9 cellular contexts compared by ENCODE assay signal in the genomic region with DNA sequence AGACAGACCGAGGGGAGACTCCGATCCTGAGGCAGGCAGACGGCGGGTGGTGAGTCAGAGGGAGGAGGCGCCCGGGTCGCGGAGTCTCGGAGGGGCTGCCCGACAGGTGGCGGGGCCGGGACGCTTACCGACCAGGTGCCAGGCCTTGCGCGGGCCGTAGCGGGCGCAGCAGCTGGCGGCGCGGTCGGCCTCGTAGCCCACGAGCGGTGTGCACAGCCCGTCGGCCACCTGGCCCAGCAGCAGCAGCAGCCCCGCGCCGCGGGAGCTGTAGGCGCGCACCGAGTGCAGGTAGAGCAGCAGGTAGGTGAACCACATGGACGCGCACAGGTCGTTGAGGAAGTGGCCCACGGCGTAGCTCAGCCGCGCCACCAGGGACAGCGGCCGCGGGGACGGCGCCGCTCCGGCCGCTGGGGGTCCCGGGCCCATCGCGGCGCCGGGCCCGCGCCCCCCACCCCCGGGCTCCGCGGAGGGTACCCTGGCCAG. TPM values are rescaled to one million over a fixed set of nuclear protein-coding genes. Genes with fewer than 3 reads are reported as not detected.
A peak's percentile ranks its signal among the peaks of the same experiment; 100 is the strongest.
DNase-seq lines count a peak whose midpoint lies in the region; ATAC-seq and TF ChIP-seq lines count a peak whose summit lies in the region.
"Had no signal": no experiment of that assay in that cellular context is flagged by ENCODE, and none has a peak within 500 bp of the region (broad histone marks: within the 10 kb centered on the region; RNA-seq: fewer than 3 reads in every experiment).

No MANE protein-coding gene starts in this region.

- H3K36me3 ChIP-seq in CD8-positive, alpha-beta T cell (ENCODE audit: insufficient read depth, low read length), result no peaks in the 10 kb centered on the region
- H3K36me3 ChIP-seq in MG63, result no peaks in the 10 kb centered on the region
- H3K36me3 ChIP-seq in esophagus (ENCODE audit: control insufficient read depth in 2 of 2, insufficient read depth in 2 of 2, low read length in 1 of 2), result no peaks in the 10 kb centered on the region
- H3K36me3 ChIP-seq in neutrophil, result no peaks in the 10 kb centered on the region
- no peaks in the 10 kb centered on the region for H3K36me3 ChIP-seq in upper lobe of left lung

- peak in 6 of 7 experiments; percentile 29 to 74 (median 69) for DNase-seq in CD8-positive, alpha-beta T cell
- peak; percentile 47 for DNase-seq in MG63
- peak; percentile 74 for DNase-seq in activated CD8-positive, alpha-beta memory T cell treated with anti-CD3 and anti-CD28 coated beads, Interleukin-2, amount 10 ng/mL, durations not matched to agents 7 days and 5 days
- peak; percentile 49 to 90 for DNase-seq in upper lobe of left lung
- no peak for DNase-seq in NCI-H1105 (lab: John Stamatoyannopoulos, UW)

- POLR2A ChIA-PET in CD8-positive, alpha-beta T cell (lab: Charles Lee), result interaction anchor here (1.0 to 1.8 kb wide), 7 partner anchors 12 to 62 kb away, joined by 3 to 6 read pairs (median 3); partner anchors contain the start of genes FZR1, GIPC3 and HMG20B

- H3K27me3 Mint-ChIP-seq in CD8-positive, alpha-beta T cell (ENCODE audit: low read depth), result no peaks in the 10 kb centered on the region
- H3K27me3 Mint-ChIP-seq in activated CD8-positive, alpha-beta memory T cell treated with anti-CD3 and anti-CD28 coated beads, Interleukin-2, amount 10 ng/mL, durations not matched to agents 7 days and 5 days, result no peaks in the 10 kb centered on the region

- peaks cover 3% of the 10 kb centered on the region for H3K36me3 Mint-ChIP-seq in CD8-positive, alpha-beta T cell
- H3K36me3 Mint-ChIP-seq in activated CD8-positive, alpha-beta memory T cell treated with anti-CD3 and anti-CD28 coated beads, Interleukin-2, amount 10 ng/mL, durations not matched to agents 7 days and 5 days, result peaks cover 2% of the 10 kb centered on the region

- peak overlapping the region; percentile 95 for H3K27ac Mint-ChIP-seq in CD8-positive, alpha-beta T cell
- H3K27ac Mint-ChIP-seq in activated CD8-positive, alpha-beta memory T cell treated with anti-CD3 and anti-CD28 coated beads, Interleukin-2, amount 10 ng/mL, durations not matched to agents 7 days and 5 days, result peak overlapping the region; percentile 84

- no peak for TF ChIP-seq EP300 in upper lobe of left lung (IDR thresholded peaks at IDR 0.05)

- 0 to 1% methylated on average over 33 to 60 of the region's 60 CpGs for WGBS in esophagus, 2 donors
- 1% methylated on average over 19 of the region's 60 CpGs; no CpG with 5 or more reads in 1 of the 2 donors for WGBS in upper lobe of left lung, 2 donors

- peak overlapping the region; percentile 56 for H3K27ac ChIP-seq in CD8-positive, alpha-beta T cell (ENCODE audit: low read depth, low read length)
- H3K27ac ChIP-seq in esophagus (ENCODE audit: low read depth in 2 of 2, low read length in 1 of 2) (peak overlapping the region; percentile 59 to 65), neutrophil (peak overlapping the region; percentile 91), upper lobe of left lung (peak overlapping the region; percentile 35 to 89 (median 84))

- H3K4me3 ChIP-seq in CD8-positive, alpha-beta T cell (ENCODE audit: low read depth, low read length), result peak overlapping the region; percentile 95
- H3K4me3 ChIP-seq in MG63, result peak overlapping the region; percentile 71
- peak overlapping the region; percentile 83 to 95 for H3K4me3 ChIP-seq in esophagus (ENCODE audit: low read depth in 1 of 2, low read length in 2 of 2)
- peak overlapping the region; percentile 74 for H3K4me3 ChIP-seq in neutrophil (ENCODE audit: low read depth in 1 of 2, low read length in 1 of 2)
- peak overlapping the region; percentile 89 to 99 (median 98) for H3K4me3 ChIP-seq in upper lobe of left lung

- peaks cover 38% of the 10 kb centered on the region for H3K4me1 Mint-ChIP-seq in CD8-positive, alpha-beta T cell (ENCODE audit: low read depth)
- peaks cover 38% of the 10 kb centered on the region for H3K4me1 Mint-ChIP-seq in activated CD8-positive, alpha-beta memory T cell treated with anti-CD3 and anti-CD28 coated beads, Interleukin-2, amount 10 ng/mL, durations not matched to agents 7 days and 5 days

- TF ChIP-seq POLR2A in upper lobe of left lung (IDR thresholded peaks at IDR 0.05), result no peak

- H3K27me3 ChIP-seq in CD8-positive, alpha-beta T cell (ENCODE audit: insufficient read depth, low read length), result no peaks in the 10 kb centered on the region
- H3K27me3 ChIP-seq in MG63 (no peaks in the 10 kb centered on the region), esophagus (ENCODE audit: control insufficient read depth in 1 of 2, insufficient read depth in 2 of 2, low read length in 2 of 2) (no peaks in the 10 kb centered on the region), neutrophil (no peaks in the 10 kb centered on the region), upper lobe of left lung (no peaks in the 10 kb centered on the region)

- peak overlapping the region; percentile 96 for H3K4me3 Mint-ChIP-seq in CD8-positive, alpha-beta T cell
- H3K4me3 Mint-ChIP-seq in activated CD8-positive, alpha-beta memory T cell treated with anti-CD3 and anti-CD28 coated beads, Interleukin-2, amount 10 ng/mL, durations not matched to agents 7 days and 5 days, result peak overlapping the region; percentile 92

- TF ChIP-seq CTCF in CD8-positive, alpha-beta T cell (IDR thresholded peaks at IDR 0.05), result no peak
- TF ChIP-seq CTCF in neutrophil (IDR thresholded peaks at IDR 0.05) (peak; percentile 36), upper lobe of left lung (IDR thresholded peaks at IDR 0.05) (peak in 4 of 6 experiments; percentile 34 to 59 (median 46))

- ATAC-seq in CD8-positive, alpha-beta T cell, result peak; percentile 24
- peak; percentile 33 for ATAC-seq in GM21526 (IDR thresholded peaks at IDR 0.05; ENCODE audit: low FRiP score, unreplicated experiment)
- peak; percentile 38 for ATAC-seq in activated CD8-positive, alpha-beta memory T cell treated with anti-CD3 and anti-CD28 coated beads, Interleukin-2, amount 10 ng/mL, durations not matched to agents 7 days and 5 days
- peak in 1 of 2 donors; percentile 27 for ATAC-seq in upper lobe of left lung (ENCODE audit: low FRiP score in 2 of 2)

- intact Hi-C loops in CD8-positive, alpha-beta T cell (cut with DNase I, micrococcal nuclease), result loop anchor here (1.0 to 5.0 kb wide), 7 partner anchors 15 to 845 kb away; partner anchors contain the start of genes FZR1 (in 2 of the 2), HMG20B (in 2 of the 2), CACTIN (in 1 of the 2) and CHAF1A (in 1 of the 2)

- CTCF ChIA-PET in CD8-positive, alpha-beta T cell (lab: Charles Lee), result interaction anchor here (0.8 to 4.3 kb wide), 5 partner anchors 8 to 70 kb away, joined by 3 to 43 read pairs (median 7); partner anchors contain the start of gene GIPC3
- CTCF ChIA-PET in activated CD8-positive, alpha-beta memory T cell treated with anti-CD3 and anti-CD28 coated beads, Interleukin-2, amount 10 ng/mL, durations not matched to agents 7 days and 5 days (lab: Charles Lee), result interaction anchor here (0.8 to 7.1 kb wide), 8 partner anchors 8 to 252 kb away, joined by 3 to 77 read pairs (median 3); no protein-coding TSS in a partner anchor

- no peaks in the 10 kb centered on the region for H3K9me3 ChIP-seq in CD8-positive, alpha-beta T cell (ENCODE audit: low read length)
- no peaks in the 10 kb centered on the region for H3K9me3 ChIP-seq in MG63
- no peaks in the 10 kb centered on the region for H3K9me3 ChIP-seq in esophagus (ENCODE audit: control insufficient read depth in 2 of 2, insufficient read depth in 1 of 2, low read depth in 1 of 2, low read length in 1 of 2)
- H3K9me3 ChIP-seq in neutrophil, result no peaks in the 10 kb centered on the region
- no peaks in the 10 kb centered on the region for H3K9me3 ChIP-seq in upper lobe of left lung

- H3K9me3 Mint-ChIP-seq in CD8-positive, alpha-beta T cell, result no peaks in the 10 kb centered on the region
- no peaks in the 10 kb centered on the region for H3K9me3 Mint-ChIP-seq in activated CD8-positive, alpha-beta memory T cell treated with anti-CD3 and anti-CD28 coated beads, Interleukin-2, amount 10 ng/mL, durations not matched to agents 7 days and 5 days (ENCODE audit: low read depth)

- H3K4me1 ChIP-seq in CD8-positive, alpha-beta T cell (ENCODE audit: insufficient read depth, low read length), result peaks cover 49% of the 10 kb centered on the region
- H3K4me1 ChIP-seq in esophagus (ENCODE audit: control insufficient read depth in 2 of 2, insufficient read depth in 2 of 2, low read length in 1 of 2) (peaks cover 3 to 13% of the 10 kb centered on the region in 2 donors), neutrophil (ENCODE audit: control insufficient read depth in 1 of 2, insufficient read depth in 1 of 2, low read depth in 1 of 2, low read length in 1 of 2) (peaks cover 51 to 56% of the 10 kb centered on the region in 2 experiments), upper lobe of left lung (peaks cover 21 to 48% (median 39%) of the 10 kb centered on the region in 4 donors)

RNA-seq across cellular contexts. Expression of gene MFSD12, which starts 0.4 kb away (rescaled TPM):
- total RNA-seq in CD8-positive, alpha-beta T cell, result 10 to 100 TPM; 42.3 to 42.7 TPM
- 17.6 and 26.4 TPM in 2 replicates for total RNA-seq in MG63 (2014; rRNA removed; shearing (Covaris generic); ENCODE audit: low replicate concordance)
- total RNA-seq in activated CD8-positive, alpha-beta memory T cell treated with anti-CD3 and anti-CD28 coated beads, Interleukin-2, amount 10 ng/mL, durations not matched to agents 7 days and 5 days, result 10 to 100 TPM; 54.8 to 71.4 TPM
- polyA plus RNA-seq in esophagus, result 10 to 100 TPM; 26.8 to 27.5 TPM
- 100 to 1,000 TPM in 2 of 6 donors, 10 to 100 TPM in 4; 44.2 to 178 (median 96.0) TPM for total RNA-seq in upper lobe of left lung

RNA-seq across cellular contexts. Expression of gene HMG20B, which starts 15.7 kb away (rescaled TPM):
- total RNA-seq in CD8-positive, alpha-beta T cell, result 10 to 100 TPM; 32.3 to 37.8 TPM
- total RNA-seq in MG63 (2014; rRNA removed; shearing (Covaris generic); ENCODE audit: low replicate concordance), result 42.5 and 43.5 TPM in 2 replicates
- total RNA-seq in activated CD8-positive, alpha-beta memory T cell treated with anti-CD3 and anti-CD28 coated beads, Interleukin-2, amount 10 ng/mL, durations not matched to agents 7 days and 5 days, result 10 to 100 TPM; 50.7 to 51.7 TPM
- 10 to 100 TPM; 62.1 to 68.4 TPM for polyA plus RNA-seq in esophagus
- 100 to 1,000 TPM in 2 of 6 donors, 10 to 100 TPM in 4; 79.5 to 183 (median 85.9) TPM for total RNA-seq in upper lobe of left lung

RNA-seq across cellular contexts. Expression of gene TEKTIP1, which starts 18.0 kb away (rescaled TPM):
- 1 to 10 TPM; 5.2 to 6.4 TPM for total RNA-seq in CD8-positive, alpha-beta T cell
- total RNA-seq in MG63 (2014; rRNA removed; shearing (Covaris generic); ENCODE audit: low replicate concordance), result not detected in 2 replicates
- total RNA-seq in activated CD8-positive, alpha-beta memory T cell treated with anti-CD3 and anti-CD28 coated beads, Interleukin-2, amount 10 ng/mL, durations not matched to agents 7 days and 5 days, result 1 to 10 TPM; 5.7 to 7.2 TPM
- under 1 TPM; 0.08 to 0.41 TPM for polyA plus RNA-seq in esophagus
- 1 to 10 TPM in 3 of 6 donors, not detected in 3; 1.6 to 7.3 (median 6.2) TPM for total RNA-seq in upper lobe of left lung
- total RNA-seq: SK-MEL-5 had no signal

RNA-seq across cellular contexts. Expression of gene GIPC3, which starts 28.3 kb away (rescaled TPM):
- total RNA-seq in CD8-positive, alpha-beta T cell, result under 1 TPM; 0.19 to 0.49 TPM
- total RNA-seq in MG63 (2014; rRNA removed; shearing (Covaris generic); ENCODE audit: low replicate concordance), result not detected in 2 replicates
- total RNA-seq in activated CD8-positive, alpha-beta memory T cell treated with anti-CD3 and anti-CD28 coated beads, Interleukin-2, amount 10 ng/mL, durations not matched to agents 7 days and 5 days, result under 1 TPM; 0.15 to 0.23 TPM
- under 1 TPM; 0.53 to 0.57 TPM for polyA plus RNA-seq in esophagus
- total RNA-seq in upper lobe of left lung, result 1 to 10 TPM in 5 of 6 donors, under 1 TPM in 1; 0.91 to 5.2 (median 1.4) TPM

RNA-seq across cellular contexts. Expression of gene TBXA2R, which starts 49.7 kb away (rescaled TPM):
- total RNA-seq in CD8-positive, alpha-beta T cell, result 1 to 10 TPM; 2.3 to 2.6 TPM
- total RNA-seq in MG63 (2014; rRNA removed; shearing (Covaris generic); ENCODE audit: low replicate concordance), result 1.9 and 2.1 TPM in 2 replicates
- under 1 TPM; 0.26 to 0.54 TPM for total RNA-seq in activated CD8-positive, alpha-beta memory T cell treated with anti-CD3 and anti-CD28 coated beads, Interleukin-2, amount 10 ng/mL, durations not matched to agents 7 days and 5 days
- under 1 TPM; 0.59 to 0.64 TPM for polyA plus RNA-seq in esophagus
- 1 to 10 TPM in 5 of 6 donors, under 1 TPM in 1; 0.49 to 7.0 (median 2.6) TPM for total RNA-seq in upper lobe of left lung
